In the genomic region with DNA sequence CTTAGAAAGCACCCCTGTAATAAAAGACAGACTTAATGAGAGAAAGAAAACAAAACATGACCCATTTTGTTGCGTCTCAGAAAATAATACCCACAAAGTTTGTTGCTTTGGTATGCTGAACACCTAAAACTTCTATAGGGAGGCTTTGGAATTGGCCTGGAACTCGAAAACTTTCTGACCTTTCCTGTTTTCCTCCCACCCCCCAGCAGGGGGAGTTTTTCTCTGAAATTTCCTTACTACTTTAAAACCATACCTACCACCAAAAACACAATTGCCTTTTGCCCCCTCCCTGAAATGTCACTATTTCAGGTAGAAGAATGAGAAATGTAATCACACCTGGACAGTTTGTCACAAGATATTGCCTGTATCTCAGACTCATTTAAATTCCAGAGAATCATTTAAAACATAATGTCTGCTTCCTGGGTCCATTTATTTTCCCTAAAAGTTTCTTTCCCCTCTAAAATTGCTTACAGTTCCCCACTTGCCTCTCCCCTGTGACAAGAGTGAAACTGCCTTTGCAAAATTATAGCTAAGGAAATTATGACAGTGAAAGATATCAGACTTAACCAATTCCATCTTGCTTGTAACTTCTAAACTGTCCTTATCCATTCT, we compare ENCODE assay signal across 8 cellular contexts.
A peak's percentile ranks its signal among the peaks of the same experiment; 100 is the strongest.
DNase-seq lines count a peak whose midpoint lies in the region; ATAC-seq and TF ChIP-seq lines count a peak whose summit lies in the region.

No MANE protein-coding gene starts in this region.

- H3K27me3 ChIP-seq in transverse colon (no peaks in the 10 kb centered on the region), sigmoid colon (no peaks in the 10 kb centered on the region)

- H3K36me3 Mint-ChIP-seq in activated naive CD8-positive, alpha-beta T cell treated with anti-CD3 and anti-CD28 coated beads, Interleukin-2, amount 50 U/mL, for 24 hours (ENCODE audit: low read depth) = no peaks in the 10 kb centered on the region
- H3K36me3 Mint-ChIP-seq in activated naive CD8-positive, alpha-beta T cell treated with anti-CD3 and anti-CD28 coated beads for 36 hours = no peaks in the 10 kb centered on the region
- no peaks in the 10 kb centered on the region for H3K36me3 Mint-ChIP-seq in endothelial cell (ENCODE audit: low read depth, unreplicated experiment)

- H3K9me3 Mint-ChIP-seq in activated naive CD8-positive, alpha-beta T cell treated with anti-CD3 and anti-CD28 coated beads, Interleukin-2, amount 50 U/mL, for 24 hours = no peaks in the 10 kb centered on the region
- no peaks in the 10 kb centered on the region for H3K9me3 Mint-ChIP-seq in activated naive CD8-positive, alpha-beta T cell treated with anti-CD3 and anti-CD28 coated beads for 36 hours
- H3K9me3 Mint-ChIP-seq in endothelial cell (ENCODE audit: unreplicated experiment) = no peaks in the 10 kb centered on the region

- in situ Hi-C loops in transverse colon (cut with MboI; ENCODE audit: low pct_ligation_motif_present in 1 of 4, low pct_unique_long_range_greater_than_20kb in 1 of 4, low sequenced_read_pairs in 3 of 4) = no loop called here

- peak; percentile 3 for DNase-seq in activated naive CD8-positive, alpha-beta T cell treated with anti-CD3 and anti-CD28 coated beads, Interleukin-2, amount 50 U/mL, for 24 hours
- no peak for DNase-seq in activated naive CD8-positive, alpha-beta T cell treated with anti-CD3 and anti-CD28 coated beads for 36 hours
- DNase-seq in MV-4-11 (lab: John Stamatoyannopoulos, UW) (peak; percentile 3), endothelial cell (ENCODE audit: low spot score) (peak; percentile 28), transverse colon (no peak), sigmoid colon (no peak), T-helper 2 cell (no peak)

- H3K27me3 Mint-ChIP-seq in activated naive CD8-positive, alpha-beta T cell treated with anti-CD3 and anti-CD28 coated beads, Interleukin-2, amount 50 U/mL, for 24 hours = no peaks in the 10 kb centered on the region
- no peaks in the 10 kb centered on the region for H3K27me3 Mint-ChIP-seq in activated naive CD8-positive, alpha-beta T cell treated with anti-CD3 and anti-CD28 coated beads for 36 hours
- H3K27me3 Mint-ChIP-seq in endothelial cell (ENCODE audit: unreplicated experiment) = peaks cover 1% of the 10 kb centered on the region

- TF ChIP-seq EP300 in transverse colon (IDR thresholded peaks at IDR 0.05; ENCODE audit: low read depth) (no peak), sigmoid colon (IDR thresholded peaks at IDR 0.05) (no peak)

- no peak for TF ChIP-seq POLR2A in transverse colon (IDR thresholded peaks at IDR 0.05)
- no peak for TF ChIP-seq POLR2A in sigmoid colon (IDR thresholded peaks at IDR 0.05)

- no peak overlapping the region for H3K27ac Mint-ChIP-seq in activated naive CD8-positive, alpha-beta T cell treated with anti-CD3 and anti-CD28 coated beads, Interleukin-2, amount 50 U/mL, for 24 hours
- no peak overlapping the region for H3K27ac Mint-ChIP-seq in activated naive CD8-positive, alpha-beta T cell treated with anti-CD3 and anti-CD28 coated beads for 36 hours
- H3K27ac Mint-ChIP-seq in endothelial cell (ENCODE audit: unreplicated experiment) = no peak overlapping the region

- intact Hi-C loops in transverse colon (cut with DNase I; ENCODE audit: low total_unique reads) = no loop called here
- intact Hi-C loops in sigmoid colon (cut with DNase I) = no loop called here

- no peak overlapping the region for H3K27ac ChIP-seq in transverse colon
- H3K27ac ChIP-seq in sigmoid colon = no peak overlapping the region

- H3K4me1 Mint-ChIP-seq in activated naive CD8-positive, alpha-beta T cell treated with anti-CD3 and anti-CD28 coated beads, Interleukin-2, amount 50 U/mL, for 24 hours = no peaks in the 10 kb centered on the region
- no peaks in the 10 kb centered on the region for H3K4me1 Mint-ChIP-seq in activated naive CD8-positive, alpha-beta T cell treated with anti-CD3 and anti-CD28 coated beads for 36 hours
- H3K4me1 Mint-ChIP-seq in endothelial cell (ENCODE audit: unreplicated experiment) = no peaks in the 10 kb centered on the region

- H3K4me1 ChIP-seq in transverse colon (no peaks in the 10 kb centered on the region), sigmoid colon (no peaks in the 10 kb centered on the region)

- H3K36me3 ChIP-seq in transverse colon (no peaks in the 10 kb centered on the region), sigmoid colon (no peaks in the 10 kb centered on the region)

- H3K4me3 Mint-ChIP-seq in activated naive CD8-positive, alpha-beta T cell treated with anti-CD3 and anti-CD28 coated beads, Interleukin-2, amount 50 U/mL, for 24 hours = no peak overlapping the region
- H3K4me3 Mint-ChIP-seq in activated naive CD8-positive, alpha-beta T cell treated with anti-CD3 and anti-CD28 coated beads for 36 hours = no peak overlapping the region
- no peak overlapping the region for H3K4me3 Mint-ChIP-seq in endothelial cell (ENCODE audit: unreplicated experiment)

- no peak for ATAC-seq in activated naive CD8-positive, alpha-beta T cell treated with anti-CD3 and anti-CD28 coated beads, Interleukin-2, amount 50 U/mL, for 24 hours
- ATAC-seq in HG03354 (IDR thresholded peaks at IDR 0.05; ENCODE audit: poor library complexity, severe bottlenecking, unreplicated experiment) = no peak

- no peak overlapping the region for H3K4me3 ChIP-seq in transverse colon
- no peak overlapping the region for H3K4me3 ChIP-seq in sigmoid colon

- WGBS in transverse colon (ENCODE audit: low coverage in 1 of 2), 2 donors = 61 to 65% methylated on average over 2 of the region's 2 CpGs
- 67 to 82% methylated on average over 2 of the region's 2 CpGs for WGBS in sigmoid colon, 2 donors

- H3K9me3 ChIP-seq in transverse colon (no peaks in the 10 kb centered on the region), sigmoid colon (no peaks in the 10 kb centered on the region)

- TF ChIP-seq CTCF in endothelial cell (IDR thresholded peaks at IDR 0.05; ENCODE audit: unreplicated experiment) (peak; percentile 96), transverse colon (IDR thresholded peaks at IDR 0.05) (peak in 3 of 5 experiments; percentile 31 to 34 (median 32)), sigmoid colon (IDR thresholded peaks at IDR 0.05) (no peak)

Comparison
In these comparisons a context has a peak if more than half of its experiments do, and no peak if none do; other contexts are left out.
1. DNase-seq: peak in activated naive CD8-positive, alpha-beta T cell treated with anti-CD3 and anti-CD28 coated beads, Interleukin-2, amount 50 U/mL, for 24 hours (single experiment), MV-4-11 (single experiment) and endothelial cell (single experiment); none in activated naive CD8-positive, alpha-beta T cell treated with anti-CD3 and anti-CD28 coated beads for 36 hours (single experiment), transverse colon (single experiment), sigmoid colon (single experiment) and T-helper 2 cell (0 of 5).
2. CTCF ChIP-seq: peak in endothelial cell (single experiment) and transverse colon (3 of 5); none in sigmoid colon (0 of 4).